Comparison of ENCODE assay signal across 8 cellular contexts in genomic region chr9:34177906-34178697, GRCh38. TPM values are rescaled to one million over a fixed set of nuclear protein-coding genes. Genes with fewer than 3 reads are reported as not detected.
DNase-seq lines count a peak whose midpoint lies in the region; ATAC-seq, FAIRE-seq and TF ChIP-seq lines count a peak whose summit lies in the region.

No MANE protein-coding gene starts in this region.

- whole genome bisulfite sequencing in HepG2 (ENCODE audit: low lambda C conversion rate), result 17% methylated on average over 26 of the region's 26 CpGs
- WGBS in transverse colon (ENCODE audit: low coverage in 1 of 2), 2 donors, result 18 to 48% methylated on average over 7 to 26 of the region's 26 CpGs

- TF ChIP-seq CTCF in AG04449 (IDR thresholded peaks at IDR 0.05; ENCODE audit: insufficient read depth, low read length, missing control alignments) (no peak), HepG2 (CRISPR knock-in tag; IDR thresholded peaks at IDR 0.05) (no peak), transverse colon (IDR thresholded peaks at IDR 0.05) (no peak)

- H3K9me3 ChIP-seq in adipocyte (ENCODE audit: control insufficient read depth, low read length) (no peaks in the 10 kb centered on the region), HepG2 (ENCODE audit: low read length) (no peaks in the 10 kb centered on the region), transverse colon (no peaks in the 10 kb centered on the region)

- H3K27me3 ChIP-seq in H7 (ENCODE audit: control insufficient read depth, insufficient read depth, low read length) (no peaks in the 10 kb centered on the region), adipocyte (replicated peaks; ENCODE audit: control insufficient read depth, insufficient read depth, low read length) (no peaks in the 10 kb centered on the region), HepG2 (ENCODE audit: control insufficient read depth in 1 of 2, insufficient read depth in 2 of 2, low read length in 2 of 2) (peaks cover 0 to 3% of the 10 kb centered on the region in 2 experiments; a peak in 1 of 5 replicates), transverse colon (no peaks in the 10 kb centered on the region)

- ATAC-seq in HepG2, result peak; percentile 54

- peak overlapping the region; percentile 48 for H2AFZ ChIP-seq in HepG2 (ENCODE audit: low read length)

- peak overlapping the region; percentile 77 for H3K4me2 ChIP-seq in HepG2 (ENCODE audit: low read depth, low read length)

- peaks cover 38% of the 10 kb centered on the region for H3K79me2 ChIP-seq in HepG2 (ENCODE audit: insufficient read depth, low read length)

- CTCF ChIA-PET in AG04449 (lab: Yijun Ruan, JAX) (interaction anchor here (0.9 to 1.6 kb wide), 4 partner anchors 9 to 76 kb away, joined by 3 to 7 read pairs (median 3); no protein-coding TSS in a partner anchor), HepG2 (lab: Yijun Ruan, JAX; ENCODE audit: low intra/inter-chr PET ratio, low total read pairs) (no interaction called here)

- TF ChIP-seq POLR2A in HepG2 (IDR thresholded peaks at IDR 0.05; ENCODE audit: insufficient read depth in 1 of 2, low read depth in 2 of 2, low read length in 2 of 2) (no peak), transverse colon (IDR thresholded peaks at IDR 0.05) (no peak)

- no peak for TF ChIP-seq RAD21 in HepG2 (CRISPR knock-in tag; IDR thresholded peaks at IDR 0.05)

- no peak for FAIRE-seq in HepG2 (lab: Jason Lieb, UNC)

- H3K36me3 ChIP-seq in H7 (replicated peaks; ENCODE audit: control insufficient read depth, insufficient read depth, low read length) (no peaks in the 10 kb centered on the region), adipocyte (ENCODE audit: control insufficient read depth, insufficient read depth, low read length, severe bottlenecking) (no peaks in the 10 kb centered on the region), HepG2 (replicated peaks in 1 of 2; ENCODE audit: control insufficient read depth in 1 of 2, insufficient read depth in 2 of 2, low read length in 2 of 2) (no peaks in the 10 kb centered on the region), transverse colon (no peaks in the 10 kb centered on the region)

- TF ChIP-seq EP300 in HepG2 (IDR thresholded peaks at IDR 0.05; ENCODE audit: low read depth in 2 of 2, low read length in 2 of 2) (no peak), HepG2 (CRISPR knock-in tag; IDR thresholded peaks at IDR 0.05; ENCODE audit: borderline replicate concordance) (no peak), transverse colon (IDR thresholded peaks at IDR 0.05; ENCODE audit: low read depth) (no peak)

- in situ Hi-C loops in HepG2 (cut with HindIII; ENCODE audit: extremely low pct_ligation_motif_present, low pct_unique_long_range_greater_than_20kb) (no loop called here), transverse colon (cut with MboI; ENCODE audit: low pct_ligation_motif_present in 1 of 4, low pct_unique_long_range_greater_than_20kb in 1 of 4, low sequenced_read_pairs in 3 of 4) (no loop called here)

- intact Hi-C loops in HepG2 (cut with micrococcal nuclease; ENCODE audit: unreplicated experiment), result loop anchor here (5.0 kb wide), 2 partner anchors 51 to 74 kb away; partner anchors contain the start of gene DCAF12
- intact Hi-C loops in transverse colon (cut with DNase I; ENCODE audit: low total_unique reads), result no loop called here

- peaks cover 3% of the 10 kb centered on the region; the same call in 1 of the 2 replicates for H4K20me1 ChIP-seq in HepG2 (ENCODE audit: insufficient read depth, low read length)

- H3K4me1 ChIP-seq in adipocyte (ENCODE audit: control insufficient read depth, insufficient read depth, low read length) (peaks cover 12% of the 10 kb centered on the region), HepG2 (ENCODE audit: insufficient read depth, low read length) (peaks cover 8% of the 10 kb centered on the region), transverse colon (peaks cover 6 to 22% (median 18%) of the 10 kb centered on the region in 4 donors)

- peak overlapping the region; percentile 90 for H3K4me3 ChIP-seq in AG04449 (ENCODE audit: low read depth, low read length)
- H3K4me3 ChIP-seq in H7 (ENCODE audit: insufficient read depth, low read depth, low read length), result peak overlapping the region; percentile 61
- peak overlapping the region; percentile 95 for H3K4me3 ChIP-seq in adipocyte (ENCODE audit: low read length)
- peak overlapping the region; percentile 80 to 97 (median 84) for H3K4me3 ChIP-seq in HepG2 (replicated peaks in 1 of 3; ENCODE audit: insufficient read depth in 1 of 3, low read depth in 2 of 3, low read length in 3 of 3)
- peak overlapping the region; percentile 64 to 88 (median 76) for H3K4me3 ChIP-seq in transverse colon

- DNase-seq in AG04449 (ENCODE audit: low read depth, low spot score) (no peak), H7 (no peak), adipocyte (ENCODE audit: low read depth) (no peak), HepG2 (ENCODE audit: low spot score) (no peak), transverse colon (no peak), activated gamma-delta T cell (lab: John Stamatoyannopoulos, UW) (no peak), middle frontal gyrus (ENCODE audit: extremely low spot score, low spot score) (no peak)
- no peak for DNase-seq in stimulated activated naive CD4-positive, alpha-beta T cell (lab: John Stamatoyannopoulos, UW)

- H3K9ac ChIP-seq in adipocyte (ENCODE audit: low read length) (peak overlapping the region; percentile 85), HepG2 (ENCODE audit: insufficient read depth, low read depth, low read length) (peak overlapping the region; percentile 93)

- POLR2A ChIA-PET in AG04449 (lab: Yijun Ruan, JAX), result interaction anchor here (0.5 to 1.4 kb wide), 7 partner anchors 8 to 79 kb away, joined by 3 to 4 read pairs (median 4); no protein-coding TSS in a partner anchor
- POLR2A ChIA-PET in HepG2 (lab: Yijun Ruan, JAX), result interaction anchor here (0.6 to 3.7 kb wide), 21 partner anchors 8 to 196 kb away, joined by 3 to 35 read pairs (median 5); partner anchors contain the start of genes DCAF12 and UBAP2

- BruUV-seq in HepG2 (replicated peaks; lab: Mats Ljungman, UMichigan), result TSS peak; percentile 96

- H3K27ac ChIP-seq in HepG2 (ENCODE audit: extremely low read length, insufficient read depth, low read length), result peak overlapping the region; percentile 82
- H3K27ac ChIP-seq in transverse colon, result peak overlapping the region; percentile 93 to 95 (median 93)

TF ChIP-seq in HepG2, 621 proteins besides CTCF, POLR2A, EP300 and RAD21 (continues in another document):
- no peak for TF ChIP-seq ZBTB21 (CRISPR knock-in tag; IDR thresholded peaks at IDR 0.05)

RNA-seq across cellular contexts. Expression of gene UBAP1, which starts 0.7 kb away (rescaled TPM):
- 28.3 and 29.0 TPM in 2 replicates for total RNA-seq in H7 (2014; rRNA removed; shearing (Covaris generic))
- total RNA-seq in HepG2 (2016; rRNA removed; fragmentation: Illumina TruSeq; extraction: Trizol), result 19.5 and 25.0 TPM in 2 replicates
- total RNA-seq in HepG2 (2016; cell fraction: cytosol; rRNA removed; fragmentation: Illumina TruSeq; extraction: Trizol; ENCODE audit: low read depth), result 11.2 and 12.8 TPM in 2 replicates
- total RNA-seq in HepG2 (2016; cell fraction: insoluble cytoplasmic fraction; rRNA removed; fragmentation: Illumina TruSeq; extraction: Trizol), result 20.1 and 22.4 TPM in 2 replicates
- total RNA-seq in HepG2 (2016; cell fraction: membrane; rRNA removed; fragmentation: Illumina TruSeq; extraction: Trizol), result 30.4 and 31.7 TPM in 2 replicates
- 10.6 and 14.8 TPM in 2 replicates for total RNA-seq in HepG2 (2016; cell fraction: nucleus; rRNA removed; fragmentation: Illumina TruSeq; extraction: Trizol)
- polyA plus RNA-seq in HepG2 (2011; rRNA removed), result 39.9 and 40.5 TPM in 2 replicates
- 31.0 and 35.5 TPM in 2 replicates for polyA plus RNA-seq in HepG2 (2011; cell fraction: cytosol; rRNA removed)
- 14.8 and 17.8 TPM in 2 replicates for polyA plus RNA-seq in HepG2 (2011; cell fraction: nucleus; rRNA removed)
- 25.4 and 29.3 TPM in 2 replicates for polyA plus RNA-seq in HepG2 (2012)
- polyA plus RNA-seq in HepG2 (2016; cell fraction: cytosol; fragmentation: Illumina TruSeq; extraction: Trizol; ENCODE audit: low read depth), result 12.6 and 14.8 TPM in 2 replicates
- polyA plus RNA-seq in HepG2 (2016; cell fraction: insoluble cytoplasmic fraction; fragmentation: Illumina TruSeq; extraction: Trizol; ENCODE audit: low read depth), result 38.0 and 43.8 TPM in 2 replicates
- polyA plus RNA-seq in HepG2 (2016; cell fraction: membrane; fragmentation: Illumina TruSeq; extraction: Trizol; ENCODE audit: low read depth), result 35.6 and 36.0 TPM in 2 replicates
- 27.9 and 28.4 TPM in 2 replicates for polyA plus RNA-seq in HepG2 (2016; cell fraction: nucleus; fragmentation: Illumina TruSeq; extraction: Trizol; ENCODE audit: insufficient read depth, low read depth)
- polyA minus RNA-seq in HepG2 (2011; rRNA and poly(A)+ RNA removed; ENCODE audit: low replicate concordance), result 46.0 and 93.6 TPM in 2 replicates
- 21.2 and 24.1 TPM in 2 replicates for polyA minus RNA-seq in HepG2 (2011; cell fraction: cytosol; rRNA and poly(A)+ RNA removed)
- 14.9 and 19.9 TPM in 2 replicates for polyA minus RNA-seq in HepG2 (2011; cell fraction: nucleus; rRNA and poly(A)+ RNA removed)
- total RNA-seq in transverse colon, result 10 to 100 TPM; 13.5 to 37.8 (median 31.7) TPM

RNA-seq across cellular contexts. Expression of gene DCAF12, which starts 51.6 kb away (rescaled TPM):
- 31.1 and 32.5 TPM in 2 replicates for total RNA-seq in H7 (2014; rRNA removed; shearing (Covaris generic))
- 26.8 and 36.6 TPM in 2 replicates for total RNA-seq in HepG2 (2016; rRNA removed; fragmentation: Illumina TruSeq; extraction: Trizol)
- total RNA-seq in HepG2 (2016; cell fraction: cytosol; rRNA removed; fragmentation: Illumina TruSeq; extraction: Trizol; ENCODE audit: low read depth), result 5.5 and 5.9 TPM in 2 replicates
- 26.7 and 35.4 TPM in 2 replicates for total RNA-seq in HepG2 (2016; cell fraction: insoluble cytoplasmic fraction; rRNA removed; fragmentation: Illumina TruSeq; extraction: Trizol)
- 22.9 and 23.0 TPM in 2 replicates for total RNA-seq in HepG2 (2016; cell fraction: membrane; rRNA removed; fragmentation: Illumina TruSeq; extraction: Trizol)
- total RNA-seq in HepG2 (2016; cell fraction: nucleus; rRNA removed; fragmentation: Illumina TruSeq; extraction: Trizol), result 17.6 and 18.2 TPM in 2 replicates
- polyA plus RNA-seq in HepG2 (2011; rRNA removed), result 37.4 and 38.8 TPM in 2 replicates
- polyA plus RNA-seq in HepG2 (2011; cell fraction: cytosol; rRNA removed), result 24.7 and 32.7 TPM in 2 replicates
- polyA plus RNA-seq in HepG2 (2011; cell fraction: nucleus; rRNA removed), result 15.0 and 20.8 TPM in 2 replicates
- 24.8 and 25.9 TPM in 2 replicates for polyA plus RNA-seq in HepG2 (2012)
- polyA plus RNA-seq in HepG2 (2016; cell fraction: cytosol; fragmentation: Illumina TruSeq; extraction: Trizol; ENCODE audit: low read depth), result 2.7 and 3.0 TPM in 2 replicates
- polyA plus RNA-seq in HepG2 (2016; cell fraction: insoluble cytoplasmic fraction; fragmentation: Illumina TruSeq; extraction: Trizol; ENCODE audit: low read depth), result 47.0 and 48.8 TPM in 2 replicates
- 14.1 and 14.3 TPM in 2 replicates for polyA plus RNA-seq in HepG2 (2016; cell fraction: membrane; fragmentation: Illumina TruSeq; extraction: Trizol; ENCODE audit: low read depth)
- 24.1 and 24.6 TPM in 2 replicates for polyA plus RNA-seq in HepG2 (2016; cell fraction: nucleus; fragmentation: Illumina TruSeq; extraction: Trizol; ENCODE audit: insufficient read depth, low read depth)
- polyA minus RNA-seq in HepG2 (2011; rRNA and poly(A)+ RNA removed; ENCODE audit: low replicate concordance), result 59.5 and 125 TPM in 2 replicates
- 19.9 and 21.3 TPM in 2 replicates for polyA minus RNA-seq in HepG2 (2011; cell fraction: cytosol; rRNA and poly(A)+ RNA removed)
- 24.5 and 30.1 TPM in 2 replicates for polyA minus RNA-seq in HepG2 (2011; cell fraction: nucleus; rRNA and poly(A)+ RNA removed)
- 10 to 100 TPM; 22.1 to 29.7 (median 26.3) TPM for total RNA-seq in transverse colon
